Comparison of ENCODE assay signal across 19 cellular contexts in the genomic region with DNA sequence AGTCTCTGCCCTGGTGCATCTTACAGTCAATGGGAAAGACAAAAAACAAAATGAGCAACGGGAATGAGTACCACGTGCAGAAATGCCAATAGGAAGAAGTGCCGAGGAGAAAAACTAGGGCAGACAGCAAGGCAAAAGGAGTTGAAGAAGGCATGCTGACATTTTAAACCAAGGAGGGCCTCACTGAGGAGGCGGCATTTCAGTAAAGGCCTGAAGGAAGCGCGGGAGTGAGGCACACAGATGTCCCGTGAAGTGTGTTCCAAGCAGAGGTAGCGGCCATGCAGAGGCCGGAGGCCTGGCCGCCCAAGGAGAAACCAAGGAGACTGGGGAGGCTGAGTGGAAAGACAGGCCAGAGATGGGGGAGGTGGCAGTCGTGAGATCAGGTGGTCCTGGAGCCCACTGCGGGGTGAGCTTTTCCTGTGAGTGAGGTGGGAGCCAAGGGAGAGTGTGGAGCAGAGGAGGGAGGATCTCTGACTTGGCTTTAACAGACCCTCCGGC. TPM values are rescaled to one million over a fixed set of nuclear protein-coding genes. Genes with fewer than 3 reads are reported as not detected.
DNase-seq lines count a peak whose midpoint lies in the region; ATAC-seq, FAIRE-seq and TF ChIP-seq lines count a peak whose summit lies in the region.
"Had no signal": no experiment of that assay in that cellular context is flagged by ENCODE, and none has a peak within 500 bp of the region (broad histone marks: within the 10 kb centered on the region; RNA-seq: fewer than 3 reads in every experiment).

No MANE protein-coding gene starts in this region.

- H3K4me1 ChIP-seq in A549 (no peaks in the 10 kb centered on the region), HUES48 (ENCODE audit: control insufficient read depth, insufficient read depth, low read length) (peaks cover 51% of the 10 kb centered on the region)
- no peaks in the 10 kb centered on the region for H3K4me1 ChIP-seq in naive thymus-derived CD4-positive, alpha-beta T cell (ENCODE audit: control insufficient read depth in 2 of 2, insufficient read depth in 2 of 2, low read length in 2 of 2)

- H3K36me3 ChIP-seq in HUES48 (ENCODE audit: control insufficient read depth, insufficient read depth, low read length), result no peaks in the 10 kb centered on the region
- H3K36me3 ChIP-seq in naive thymus-derived CD4-positive, alpha-beta T cell (ENCODE audit: control insufficient read depth in 2 of 3, insufficient read depth in 3 of 3, low read length in 3 of 3), result no peaks in the 10 kb centered on the region
- H3K36me3 ChIP-seq: cardiac muscle cell had no signal

- POLR2A ChIA-PET in A549 (lab: Yijun Ruan, JAX), result no interaction called here
- POLR2A ChIA-PET in naive thymus-derived CD4-positive, alpha-beta T cell (lab: Charles Lee), result no interaction called here

- no peak overlapping the region for H3K27ac Mint-ChIP-seq in central memory CD8-positive, alpha-beta T cell (ENCODE audit: low read depth)
- H3K27ac Mint-ChIP-seq in naive thymus-derived CD4-positive, alpha-beta T cell, result peak overlapping the region in 1 of 9 donors; percentile 51
- H3K27ac Mint-ChIP-seq: activated CD4-positive, alpha-beta T cell treated with anti-CD3 and anti-CD28 coated beads for 36 hours had no signal

- peaks cover 7% of the 10 kb centered on the region for H3K36me3 Mint-ChIP-seq in central memory CD8-positive, alpha-beta T cell (ENCODE audit: insufficient read depth)
- peaks cover 0 to 6% (median 0%) of the 10 kb centered on the region in 5 donors for H3K36me3 Mint-ChIP-seq in naive thymus-derived CD4-positive, alpha-beta T cell

- no peaks in the 10 kb centered on the region for H3K9me3 ChIP-seq in A549
- H3K9me3 ChIP-seq in HUES48 (ENCODE audit: control insufficient read depth, insufficient read depth, low read length), result no peaks in the 10 kb centered on the region
- no peaks in the 10 kb centered on the region for H3K9me3 ChIP-seq in naive thymus-derived CD4-positive, alpha-beta T cell (ENCODE audit: control insufficient read depth in 2 of 3, low read length in 3 of 3)

- H3K4me3 Mint-ChIP-seq in central memory CD8-positive, alpha-beta T cell, result peak overlapping the region; percentile 2
- peak overlapping the region in 9 of 10 donors; percentile 51 to 88 (median 68) for H3K4me3 Mint-ChIP-seq in naive thymus-derived CD4-positive, alpha-beta T cell
- H3K4me3 Mint-ChIP-seq: activated CD4-positive, alpha-beta T cell treated with anti-CD3 and anti-CD28 coated beads for 36 hours had no signal

- no peak for TF ChIP-seq RAD21 in A549 (conservative IDR thresholded peaks at IDR 0.05 in 1 of 2, IDR thresholded peaks at IDR 0.05 in 1 of 2)

- peaks cover 81% of the 10 kb centered on the region for H3K27me3 Mint-ChIP-seq in central memory CD8-positive, alpha-beta T cell
- H3K27me3 Mint-ChIP-seq in naive thymus-derived CD4-positive, alpha-beta T cell, result peaks cover 36 to 65% (median 47%) of the 10 kb centered on the region in 5 donors

- DNase-seq in A549 (ENCODE audit: low read depth in 1 of 2, low spot score in 1 of 2) (no peak), NOMO-1 treated with dmso at 0.1 percent for 144 hours (lab: John Stamatoyannopoulos, UW; ENCODE audit: unreplicated experiment) (no peak), SKM-1 treated with dmso at 0.1 percent for 144 hours (lab: John Stamatoyannopoulos, UW; ENCODE audit: unreplicated experiment) (no peak), NOMO-1 (lab: John Stamatoyannopoulos, UW; ENCODE audit: unreplicated experiment in 2 of 2) (no peak)
- DNase-seq in central memory CD8-positive, alpha-beta T cell (ENCODE audit: low spot score in 2 of 2), result no peak
- no peak for DNase-seq in naive thymus-derived CD4-positive, alpha-beta T cell
- DNase-seq in activated CD4-positive, alpha-beta T cell treated with anti-CD3 and anti-CD28 coated beads for 4 hours, result no peak
- DNase-seq: activated CD4-positive, alpha-beta T cell treated with anti-CD3 and anti-CD28 coated beads for 36 hours; effector memory CD4-positive, alpha-beta T cell; hypothalamus; left ventricle myocardium superior; NCI-H1436 treated with DMSO at 0.1 percent for 48 hours; NCI-H2227 treated with DMSO at 0.1 percent for 48 hours; T-helper 9 cell had no signal

- CTCF ChIA-PET in A549 (lab: Yijun Ruan, JAX), result interaction anchor here (1.4 to 1.7 kb wide), 2 partner anchors 52 to 67 kb away, joined by 3 to 4 read pairs; no protein-coding TSS in a partner anchor
- CTCF ChIA-PET in naive thymus-derived CD4-positive, alpha-beta T cell (lab: Charles Lee), result no interaction called here

- 0 out of 2 replicates have a peak overlapping the region, but pooled peaks have one; percentile 73 for H3K9ac ChIP-seq in HUES48 (ENCODE audit: low read depth, low read length)

- H3K4me1 Mint-ChIP-seq in central memory CD8-positive, alpha-beta T cell, result peaks cover 11% of the 10 kb centered on the region
- peaks cover 0 to 13% (median 11%) of the 10 kb centered on the region in 7 donors for H3K4me1 Mint-ChIP-seq in naive thymus-derived CD4-positive, alpha-beta T cell

- FAIRE-seq in A549 (lab: Jason Lieb, UNC), result no peak

- no peak overlapping the region for H3K4me2 ChIP-seq in A549

- TF ChIP-seq EP300 in A549 (IDR thresholded peaks at IDR 0.05), result no peak

- no peak overlapping the region for H3K4me3 ChIP-seq in A549
- H3K4me3 ChIP-seq in HUES48 (ENCODE audit: low read depth, low read length), result peak overlapping the region; percentile 65; the same call in 1 of the 2 replicates
- no peak overlapping the region for H3K4me3 ChIP-seq in naive thymus-derived CD4-positive, alpha-beta T cell (ENCODE audit: low read length)

- ATAC-seq in A549, result no peak
- ATAC-seq in central memory CD8-positive, alpha-beta T cell (replicated peaks; ENCODE audit: extremely low read depth, poor library complexity, severe bottlenecking), result no peak
- ATAC-seq in naive thymus-derived CD4-positive, alpha-beta T cell, result no peak
- ATAC-seq: activated CD4-positive, alpha-beta T cell treated with anti-CD3 and anti-CD28 coated beads for 36 hours; activated naive CD4-positive, alpha-beta T cell treated with anti-CD3 and anti-CD28 coated beads, Interleukin-2, amount 50 U/mL, for 72 hours had no signal

- 86% methylated on average over 13 of the region's 13 CpGs for WGBS in A549 (ENCODE audit: missing lambda C conversion rate)

- TF ChIP-seq POLR2A in A549 (IDR thresholded peaks at IDR 0.05; ENCODE audit: low read length), result no peak

- TF ChIP-seq CTCF in A549 (IDR thresholded peaks at IDR 0.05), result no peak

- H3K27ac ChIP-seq in A549 (no peak overlapping the region), HUES48 (ENCODE audit: low read depth, low read length) (no peak overlapping the region)
- H3K27ac ChIP-seq in naive thymus-derived CD4-positive, alpha-beta T cell (ENCODE audit: low read depth, low read length), result no peak overlapping the region
- H3K27ac ChIP-seq: cardiac muscle cell, HL-60 had no signal

- intact Hi-C loops in naive thymus-derived CD4-positive, alpha-beta T cell (cut with micrococcal nuclease), result no loop called here

- H3K27me3 ChIP-seq in HUES48 (ENCODE audit: control insufficient read depth, insufficient read depth, low read length), result peaks cover 90% of the 10 kb centered on the region
- H3K27me3 ChIP-seq in naive thymus-derived CD4-positive, alpha-beta T cell (ENCODE audit: control insufficient read depth in 2 of 2, insufficient read depth in 2 of 2, low read length in 2 of 2), result peaks cover 3 to 13% of the 10 kb centered on the region in 2 donors

- no peaks in the 10 kb centered on the region for H3K9me3 Mint-ChIP-seq in central memory CD8-positive, alpha-beta T cell
- H3K9me3 Mint-ChIP-seq in naive thymus-derived CD4-positive, alpha-beta T cell, result peaks cover 0 to 2% (median 0%) of the 10 kb centered on the region in 11 donors
- H3K9me3 Mint-ChIP-seq: activated naive CD4-positive, alpha-beta T cell treated with anti-CD3 and anti-CD28 coated beads, Interleukin-2, amount 50 U/mL, for 72 hours had no signal

TF ChIP-seq in A549, 52 proteins besides CTCF, POLR2A, EP300 and RAD21:
- TF ChIP-seq CHD4 (IDR thresholded peaks at IDR 0.05; ENCODE audit: borderline replicate concordance) (no peak), ZFP36 (IDR thresholded peaks at IDR 0.05; ENCODE audit: borderline replicate concordance, partially characterized antibody) (peak; percentile 51)

RNA-seq across cellular contexts. Expression of gene DNAJB8, which starts 34.8 kb away (rescaled TPM):
- not detected in 2 replicates for polyA plus RNA-seq in A549 (2011; rRNA removed)
- not detected in 2 replicates for polyA plus RNA-seq in A549 (2012; cell fraction: cytosol; rRNA removed)
- polyA plus RNA-seq in A549 (2012; cell fraction: nucleus; rRNA removed), result not detected in 2 replicates
- not detected in 3 replicates for polyA plus RNA-seq in A549 (2017; fragmentation: RNase III; extraction: RNeasy Plus Mini Kit Qiagen cat#74134 plus additional on column Dnase treatment)
- not detected in 2 replicates for polyA minus RNA-seq in A549 (2011; rRNA and poly(A)+ RNA removed)
- total RNA-seq in naive thymus-derived CD4-positive, alpha-beta T cell, result not detected
- not detected for polyA plus RNA-seq in naive thymus-derived CD4-positive, alpha-beta T cell
- total RNA-seq: activated CD4-positive, alpha-beta T cell treated with anti-CD3 and anti-CD28 coated beads for 36 hours; activated naive CD4-positive, alpha-beta T cell treated with anti-CD3 and anti-CD28 coated beads, Interleukin-2, amount 50 U/mL, for 72 hours; cardiac muscle cell; left ventricle myocardium superior; renal cortical epithelial cell had no signal
- polyA plus RNA-seq: cardiac muscle cell had no signal
